In the genomic region with DNA sequence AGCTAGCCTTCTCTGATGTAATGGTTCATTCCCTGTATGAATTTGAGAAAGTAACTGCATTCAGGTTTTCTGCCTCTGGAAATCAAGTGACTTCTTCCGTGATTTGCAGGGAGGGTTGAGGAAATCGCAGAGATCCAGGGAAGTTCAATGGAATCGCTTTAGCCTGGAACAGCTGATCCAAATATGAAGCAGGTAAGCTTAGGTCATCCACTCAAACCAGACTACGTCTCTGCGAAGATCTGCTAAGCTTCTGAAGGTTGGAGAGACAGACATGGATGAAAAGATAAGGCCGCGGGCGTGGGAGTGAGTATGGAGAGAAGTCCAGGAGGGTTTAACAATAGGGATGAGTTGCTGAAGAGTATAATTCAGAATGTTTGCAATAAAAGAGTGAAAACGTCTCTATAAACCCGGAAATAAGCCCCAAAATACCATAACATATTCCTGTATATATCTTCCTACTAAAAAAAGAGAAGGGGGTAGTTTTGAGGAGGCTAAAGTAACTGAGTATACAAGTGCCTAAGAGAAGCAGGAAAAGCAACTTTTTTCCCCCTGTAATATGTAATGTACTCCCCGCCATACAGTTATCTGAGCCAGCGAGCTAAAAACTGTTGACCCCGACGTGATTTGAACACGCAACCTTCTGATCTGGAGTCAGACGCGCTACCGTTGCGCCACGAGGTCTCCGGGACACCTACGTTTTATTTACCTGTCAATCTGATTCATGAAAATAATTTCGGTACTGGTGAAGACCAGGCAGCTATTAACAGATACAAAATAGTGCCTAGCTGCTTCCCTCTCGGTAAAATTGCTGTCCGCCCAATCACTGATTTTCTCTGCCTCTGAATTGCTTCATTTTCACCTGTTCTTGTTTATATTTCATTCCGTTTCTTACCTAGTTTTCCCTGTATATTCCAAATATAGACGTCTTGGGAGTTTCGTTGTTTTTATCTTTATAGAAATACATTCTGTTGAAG, we compare ENCODE assay signal across 8 cellular contexts. TPM values are rescaled to one million over a fixed set of nuclear protein-coding genes. Genes with fewer than 3 reads are reported as not detected.
DNase-seq lines count a peak whose midpoint lies in the region; ATAC-seq and TF ChIP-seq lines count a peak whose summit lies in the region.

No MANE protein-coding gene starts in this region.

- no peaks in the 10 kb centered on the region for H3K9me2 ChIP-seq in GM23338 (ENCODE audit: insufficient read depth)

- peak; percentile 79 for DNase-seq in A673 (ENCODE audit: low spot score)
- peak; percentile 73 for DNase-seq in GM23338 (ENCODE audit: low spot score)
- DNase-seq in NCI-H774 (lab: John Stamatoyannopoulos, UW), result peak; percentile 53
- peak; percentile 78 to 81 for DNase-seq in activated T-cell treated with anti-CD3 and anti-CD28 coated beads, Interleukin-2, amount 50 U/mL, for 48 hours
- no peak for DNase-seq in tibial artery
- DNase-seq in ascending aorta (ENCODE audit: low spot score in 2 of 2), result no peak

- H3K27me3 ChIP-seq in A673 (replicated peaks; ENCODE audit: insufficient read depth, low read depth, low read length, poor library complexity) (no peaks in the 10 kb centered on the region), GM23338 (ENCODE audit: insufficient read depth) (peaks cover 27% of the 10 kb centered on the region), iPS-15b (ENCODE audit: control insufficient read depth, insufficient read depth, low read length) (peaks cover 29% of the 10 kb centered on the region), tibial artery (peaks cover 7 to 62% of the 10 kb centered on the region in 2 donors), ascending aorta (peaks cover 30% of the 10 kb centered on the region)

- H3K4me1 ChIP-seq in A673 (ENCODE audit: insufficient read depth, low read length, poor library complexity, severe bottlenecking) (peaks cover 3% of the 10 kb centered on the region), GM23338 (ENCODE audit: insufficient read depth) (peaks cover 2% of the 10 kb centered on the region; the same call in 1 of the 2 replicates), iPS-15b (ENCODE audit: control insufficient read depth, insufficient read depth, low read length) (no peaks in the 10 kb centered on the region), tibial artery (peaks cover 0 to 7% (median 2%) of the 10 kb centered on the region in 4 donors), ascending aorta (no peaks in the 10 kb centered on the region)

- POLR2A ChIA-PET in A673 (lab: Charles Lee; ENCODE audit: low non-redundant PET), result interaction anchor here (0.5 to 0.7 kb wide), 2 partner anchors 9 kb away, joined by 3 to 4 read pairs; no protein-coding TSS in a partner anchor

- H3K79me2 ChIP-seq in GM23338 (replicated peaks; ENCODE audit: insufficient read depth), result no peaks in the 10 kb centered on the region

- H3K9ac ChIP-seq in iPS-15b (ENCODE audit: low read depth, low read length), result no peak overlapping the region

- peaks cover 6% of the 10 kb centered on the region; the same call in 2 of the 3 replicates for H3K9me3 Mint-ChIP-seq in GM23338

- no peak overlapping the region for H3K27ac Mint-ChIP-seq in GM23338

- H3F3A ChIP-seq in GM23338 (replicated peaks; ENCODE audit: low read depth), result no peaks in the 10 kb centered on the region

- H3K9me3 ChIP-seq in A673 (ENCODE audit: low read depth, low read length, poor library complexity, severe bottlenecking) (no peaks in the 10 kb centered on the region), iPS-15b (ENCODE audit: control insufficient read depth, insufficient read depth, low read length) (no peaks in the 10 kb centered on the region), tibial artery (no peaks in the 10 kb centered on the region), ascending aorta (no peaks in the 10 kb centered on the region)

- CTCF ChIA-PET in A673 (lab: Charles Lee), result interaction anchor here (0.8 to 1.1 kb wide), 2 partner anchors 11 to 264 kb away, joined by 3 read pairs; no protein-coding TSS in a partner anchor

- ATAC-seq in GM23338 (peak; percentile 26), HG03342 (IDR thresholded peaks at IDR 0.05; ENCODE audit: unreplicated experiment) (no peak)

- H3K36me3 ChIP-seq in A673 (ENCODE audit: insufficient read depth, low read length, poor library complexity, severe bottlenecking) (no peaks in the 10 kb centered on the region), GM23338 (ENCODE audit: insufficient read depth) (no peaks in the 10 kb centered on the region), iPS-15b (ENCODE audit: control insufficient read depth, insufficient read depth, low read length) (no peaks in the 10 kb centered on the region), tibial artery (no peaks in the 10 kb centered on the region), ascending aorta (no peaks in the 10 kb centered on the region)

- TF ChIP-seq CTCF in A673 (conservative IDR thresholded peaks at IDR 0.05; ENCODE audit: low read depth, low read length) (no peak), GM23338 (conservative IDR thresholded peaks at IDR 0.05; ENCODE audit: low read depth in 2 of 2) (no peak), tibial artery (IDR thresholded peaks at IDR 0.05) (no peak), ascending aorta (IDR thresholded peaks at IDR 0.05) (no peak)

- H3K4me3 Mint-ChIP-seq in GM23338, result peak overlapping the region; percentile 88

- peak overlapping the region; percentile 83 for H2AFZ ChIP-seq in GM23338

- H3K36me3 Mint-ChIP-seq in GM23338 (ENCODE audit: low read depth), result no peaks in the 10 kb centered on the region

- intact Hi-C loops in A673 (cut with micrococcal nuclease; ENCODE audit: unreplicated experiment) (loop anchor here (5.0 kb wide), 1 partner anchor 206 kb away; a partner anchor contains a TSS), tibial artery (cut with DNase I; ENCODE audit: low total_unique reads) (no loop called here), ascending aorta (cut with DNase I) (no loop called here)

- H3K4me3 ChIP-seq in A673 (ENCODE audit: low read depth, low read length, poor library complexity, severe bottlenecking), result peak overlapping the region; percentile 61
- peak overlapping the region; percentile 68 for H3K4me3 ChIP-seq in GM23338
- H3K4me3 ChIP-seq in iPS-15b (ENCODE audit: low read depth, low read length), result peak overlapping the region; percentile 58
- no peak overlapping the region for H3K4me3 ChIP-seq in tibial artery
- H3K4me3 ChIP-seq in ascending aorta, result no peak overlapping the region

- H3K4me1 Mint-ChIP-seq in GM23338, result peaks cover 5% of the 10 kb centered on the region; the same call in 2 of the 3 replicates

- BruUV-seq in A673 (replicated peaks; lab: Mats Ljungman, UMichigan), result no TSS peak

- peaks cover 34% of the 10 kb centered on the region for H3K27me3 Mint-ChIP-seq in GM23338 (ENCODE audit: insufficient read depth, low read depth, poor library complexity)

- H3K27ac ChIP-seq in A673 (ENCODE audit: low read depth, low read length, poor library complexity, severe bottlenecking), result no peak overlapping the region
- no peak overlapping the region for H3K27ac ChIP-seq in GM23338 (ENCODE audit: low read depth)
- H3K27ac ChIP-seq in tibial artery, result no peak overlapping the region
- H3K27ac ChIP-seq in ascending aorta, result no peak overlapping the region

- no peaks in the 10 kb centered on the region for H4K20me1 ChIP-seq in GM23338 (replicated peaks; ENCODE audit: insufficient read depth)

- peak overlapping the region; percentile 82 for H3K4me2 ChIP-seq in GM23338

TF ChIP-seq in GM23338, 12 proteins besides CTCF, POLR2A, EP300 and RAD21:
- TF ChIP-seq ZNF114 (CRISPR knock-in tag; IDR thresholded peaks at IDR 0.05) (no peak), CREB1 (CRISPR knock-in tag; IDR thresholded peaks at IDR 0.05; ENCODE audit: low read depth) (peak; percentile 64)

RNA-seq across cellular contexts. Expression of a gene that starts 33.9 kb away (rescaled TPM):
- 19.1 and 23.2 TPM in 2 replicates for total RNA-seq in A673 (2021)
- total RNA-seq in GM23338 (2014; rRNA removed; shearing (Covaris generic)), result 2.8 and 10.4 TPM in 2 replicates
- 3.4 and 4.3 TPM in 2 replicates for polyA plus RNA-seq in GM23338 (2016; fragmentation: Nextera tagmentation; extraction: Ambion mirVana)
- 17.2 TPM for total RNA-seq in ascending aorta

RNA-seq across cellular contexts. Expression of a gene that starts 51.8 kb away (rescaled TPM):
- total RNA-seq in A673 (2021), result 16.3 and 25.5 TPM in 2 replicates
- total RNA-seq in GM23338 (2014; rRNA removed; shearing (Covaris generic)), result 7.2 and 16.7 TPM in 2 replicates
- 5.9 and 7.3 TPM in 2 replicates for polyA plus RNA-seq in GM23338 (2016; fragmentation: Nextera tagmentation; extraction: Ambion mirVana)
- total RNA-seq in ascending aorta, result 22.5 TPM

Comparison
In these comparisons a context has a peak if more than half of its experiments do, and no peak if none do; other contexts are left out.
1. DNase-seq: peak in A673 (single experiment), GM23338 (single experiment), NCI-H774 (single experiment) and activated T-cell treated with anti-CD3 and anti-CD28 coated beads, Interleukin-2, amount 50 U/mL, for 48 hours (2 of 2); none in tibial artery (0 of 2) and ascending aorta (0 of 2).
2. H3K4me3 ChIP-seq: peak in A673 (single experiment), GM23338 (single experiment) and iPS-15b (single experiment); none in tibial artery (0 of 2) and ascending aorta (0 of 2).